In the genomic region with DNA sequence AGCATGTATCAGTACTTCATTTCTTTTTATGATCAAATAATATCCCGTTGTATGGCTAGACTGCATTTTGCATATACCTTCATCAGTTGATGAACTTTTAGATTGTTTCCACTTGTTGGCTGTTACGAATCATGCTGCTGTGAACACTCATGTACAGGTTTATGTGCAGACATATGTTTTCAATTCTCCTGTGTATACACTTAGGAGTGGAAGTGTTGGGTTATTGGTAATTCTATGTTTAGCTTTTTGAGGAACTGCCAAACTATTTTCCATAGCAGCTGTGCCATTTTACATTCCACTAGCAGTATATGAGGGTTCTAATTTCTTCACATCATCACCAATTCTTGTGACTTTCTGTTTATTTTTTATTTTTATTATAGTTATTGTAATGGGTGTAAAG, we compare ENCODE assay signal across 15 cellular contexts. TPM values are rescaled to one million over a fixed set of nuclear protein-coding genes. Genes with fewer than 3 reads are reported as not detected.
A peak's percentile ranks its signal among the peaks of the same experiment; 100 is the strongest.
DNase-seq lines count a peak whose midpoint lies in the region; ATAC-seq and TF ChIP-seq lines count a peak whose summit lies in the region.
"Had no signal": no experiment of that assay in that cellular context is flagged by ENCODE, and none has a peak within 500 bp of the region (broad histone marks: within the 10 kb centered on the region; RNA-seq: fewer than 3 reads in every experiment).

No MANE protein-coding gene starts in this region.

- DNase-seq in cardiac muscle cell (ENCODE audit: low read depth in 1 of 2, low spot score in 1 of 2), result no peak
- no peak for DNase-seq in cardiac septum (ENCODE audit: low spot score)
- DNase-seq in EH (ENCODE audit: low read depth), result peak; percentile 54
- peak; percentile 74 for DNase-seq in IMR-90
- DNase-seq in foreskin fibroblast, result peak; percentile 33 to 63
- DNase-seq in NCI-H1436 treated with DMSO at 0.1 percent for 48 hours (lab: John Stamatoyannopoulos, UW), result no peak
- no peak for DNase-seq in NCI-H2081 treated with DMSO at 0.1 percent for 48 hours (lab: John Stamatoyannopoulos, UW)
- DNase-seq: BE2C; CD4-positive, alpha-beta memory T cell; DMS153; DMS79 treated with DMSO at 0.1 percent for 48 hours; GDM1 had no signal

- no peak overlapping the region for H2BK120ac ChIP-seq in IMR-90 (ENCODE audit: low read depth, low read length)

- no peak overlapping the region for H2BK20ac ChIP-seq in IMR-90 (ENCODE audit: low read depth, low read length)

- dilution Hi-C loops in IMR-90 (cut with HindIII; ENCODE audit: low sequenced_read_pairs, unreplicated experiment), result no loop called here

- no peak for TF ChIP-seq POLR2A in IMR-90 (IDR thresholded peaks at IDR 0.05; ENCODE audit: low read depth, low read length)

- no peaks in the 10 kb centered on the region for H3K27me3 ChIP-seq in cardiac muscle cell
- H3K27me3 ChIP-seq in IMR-90 (ENCODE audit: control insufficient read depth, insufficient read depth, low read length), result no peaks in the 10 kb centered on the region
- H3K27me3 ChIP-seq: BE2C had no signal

- POLR2A ChIA-PET in IMR-90 (lab: Charles Lee; ENCODE audit: unreplicated experiment), result no interaction called here

- peaks cover 11% of the 10 kb centered on the region for H3K9me1 ChIP-seq in IMR-90 (ENCODE audit: insufficient read depth, low read length)

- H2AK9ac ChIP-seq in IMR-90 (replicated peaks; ENCODE audit: low read depth, low read length, poor library complexity), result no peak overlapping the region

- no peak overlapping the region for H2AFZ ChIP-seq in IMR-90 (replicated peaks; ENCODE audit: low read length, poor library complexity)

- H2AK5ac ChIP-seq in IMR-90 (ENCODE audit: low read depth, low read length), result no peak overlapping the region

- intact Hi-C loops in cardiac septum (cut with DNase I), result loop anchor here (5.0 to 10.0 kb wide), 3 partner anchors 97 to 203 kb away; no protein-coding TSS in a partner anchor
- intact Hi-C loops in IMR-90 (cut with micrococcal nuclease), result loop anchor here (5.0 kb wide), 1 partner anchor 183 kb away; the partner anchor contains the start of gene LBH

- TF ChIP-seq RAD21 in IMR-90 (IDR thresholded peaks at IDR 0.05; ENCODE audit: low read length), result no peak

- BruUV-seq in IMR-90 (replicated peaks; lab: Mats Ljungman, UMichigan), result no TSS peak

- H3K9ac ChIP-seq in IMR-90 (ENCODE audit: low read depth, low read length), result no peak overlapping the region

- in situ Hi-C loops in IMR-90 (cut with MboI; ENCODE audit: low sequenced_read_pairs), result no loop called here

- no peak overlapping the region for H3K4ac ChIP-seq in IMR-90 (ENCODE audit: low read depth, low read length)

- H3K56ac ChIP-seq in IMR-90 (ENCODE audit: extremely low read depth, insufficient read depth, low read length), result no peak overlapping the region

- ATAC-seq in IMR-90 (ENCODE audit: low read depth), result no peak
- ATAC-seq: HCT116 had no signal

- H2BK5ac ChIP-seq in IMR-90 (ENCODE audit: low read depth, low read length, poor library complexity, severe bottlenecking), result no peak overlapping the region

- no peak overlapping the region for H4K91ac ChIP-seq in IMR-90 (ENCODE audit: insufficient read depth, low read depth, low read length)

- H3K18ac ChIP-seq in IMR-90 (ENCODE audit: low read depth, low read length), result no peak overlapping the region

- CTCF ChIA-PET in IMR-90 (lab: Yijun Ruan, JAX), result interaction anchor here (0.6 kb wide), 1 partner anchor 232 kb away, joined by 3 read pairs; no protein-coding TSS in a partner anchor

- no peak overlapping the region for H3K14ac ChIP-seq in IMR-90 (replicated peaks; ENCODE audit: low read depth, low read length)

- H3K4me3 ChIP-seq in cardiac muscle cell, result no peak overlapping the region
- H3K4me3 ChIP-seq in IMR-90 (ENCODE audit: insufficient read depth, low read depth, low read length), result no peak overlapping the region
- no peak overlapping the region for H3K4me3 ChIP-seq in foreskin fibroblast (ENCODE audit: low read depth in 1 of 2, low read length in 2 of 2)

- peaks cover 0 to 9% of the 10 kb centered on the region in 2 experiments; a peak in 3 of 4 replicates for H3K79me1 ChIP-seq in IMR-90 (ENCODE audit: low read depth in 1 of 2, low read length in 2 of 2)

- WGBS in IMR-90 (ENCODE audit: extremely low coverage in 2 of 2, insufficient read length in 1 of 2), 2 experiments, result no CpG with 5 or more reads among the region's 2 CpGs

- no peak overlapping the region for H4K8ac ChIP-seq in IMR-90 (ENCODE audit: low read depth in 2 of 2, low read length in 2 of 2)

- peak overlapping the region; percentile 89 for H3K27ac ChIP-seq in cardiac muscle cell
- no peak overlapping the region for H3K27ac ChIP-seq in IMR-90 (ENCODE audit: insufficient read depth, low read length)
- H3K27ac ChIP-seq: C4-2B, HL-60 had no signal

- H3K4me1 ChIP-seq in cardiac muscle cell (ENCODE audit: low read depth), result peaks cover 29% of the 10 kb centered on the region
- H3K4me1 ChIP-seq in IMR-90 (ENCODE audit: control insufficient read depth, insufficient read depth, low read length), result peaks cover 26% of the 10 kb centered on the region

- H3K4me2 ChIP-seq in IMR-90 (ENCODE audit: low read depth, low read length), result no peak overlapping the region

- no peak overlapping the region for H3K23ac ChIP-seq in IMR-90 (ENCODE audit: low read depth, low read length)

- no peaks in the 10 kb centered on the region for H4K20me1 ChIP-seq in IMR-90 (ENCODE audit: insufficient read depth, low read length)

- H3K9me3 ChIP-seq in cardiac muscle cell (ENCODE audit: low read depth) (no peaks in the 10 kb centered on the region), IMR-90 (ENCODE audit: control insufficient read depth, insufficient read depth, low read length) (no peaks in the 10 kb centered on the region)
- H3K9me3 ChIP-seq: BE2C had no signal

- H3K36me3 ChIP-seq in cardiac muscle cell, result no peaks in the 10 kb centered on the region
- no peaks in the 10 kb centered on the region for H3K36me3 ChIP-seq in IMR-90 (ENCODE audit: control insufficient read depth, insufficient read depth, low read length)
- H3K36me3 ChIP-seq: BE2C had no signal

- peak overlapping the region; percentile 26; the same call in 1 of the 3 replicates for H2BK15ac ChIP-seq in IMR-90 (ENCODE audit: low read depth, low read length)

- TF ChIP-seq CTCF in cardiac muscle cell (IDR thresholded peaks at IDR 0.05; ENCODE audit: low read depth, low read length) (no peak), IMR-90 (conservative IDR thresholded peaks at IDR 0.05; ENCODE audit: low read depth, low read length) (no peak), foreskin fibroblast (IDR thresholded peaks at IDR 0.05; ENCODE audit: low read depth, low read length) (no peak)

- no peak overlapping the region for H4K5ac ChIP-seq in IMR-90 (ENCODE audit: low read depth, low read length)

TF ChIP-seq in IMR-90, 13 proteins besides CTCF, POLR2A, EP300 and RAD21:
- no peak for TF ChIP-seq SMC3 (IDR thresholded peaks at IDR 0.05; ENCODE audit: low read depth, low read length)
- no peak for TF ChIP-seq MAFK (IDR thresholded peaks at IDR 0.05; ENCODE audit: low read depth, low read length)
- TF ChIP-seq BHLHE40 (IDR thresholded peaks at IDR 0.05; ENCODE audit: low read depth, low read length), result no peak
- no peak for TF ChIP-seq MAZ (IDR thresholded peaks at IDR 0.05; ENCODE audit: borderline replicate concordance, low read depth, low read length)
- TF ChIP-seq CEBPB (IDR thresholded peaks at IDR 0.05; ENCODE audit: low read depth, low read length), result no peak
- TF ChIP-seq, protein P1, sequence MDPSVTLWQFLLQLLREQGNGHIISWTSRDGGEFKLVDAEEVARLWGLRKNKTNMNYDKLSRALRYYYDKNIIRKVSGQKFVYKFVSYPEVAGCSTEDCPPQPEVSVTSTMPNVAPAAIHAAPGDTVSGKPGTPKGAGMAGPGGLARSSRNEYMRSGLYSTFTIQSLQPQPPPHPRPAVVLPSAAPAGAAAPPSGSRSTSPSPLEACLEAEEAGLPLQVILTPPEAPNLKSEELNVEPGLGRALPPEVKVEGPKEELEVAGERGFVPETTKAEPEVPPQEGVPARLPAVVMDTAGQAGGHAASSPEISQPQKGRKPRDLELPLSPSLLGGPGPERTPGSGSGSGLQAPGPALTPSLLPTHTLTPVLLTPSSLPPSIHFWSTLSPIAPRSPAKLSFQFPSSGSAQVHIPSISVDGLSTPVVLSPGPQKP (IDR thresholded peaks at IDR 0.05; ENCODE audit: borderline replicate concordance, low read depth, low read length), result no peak
- no peak for TF ChIP-seq FOS (IDR thresholded peaks at IDR 0.05; ENCODE audit: low read depth, low read length)
- no peak for TF ChIP-seq RCOR1 (IDR thresholded peaks at IDR 0.05; ENCODE audit: insufficient replicate concordance, low read length)
- TF ChIP-seq NFE2L2 (IDR thresholded peaks at IDR 0.05; ENCODE audit: low read depth, low read length), result no peak
- no peak for TF ChIP-seq MXI1 (IDR thresholded peaks at IDR 0.05; ENCODE audit: borderline replicate concordance, low read depth, low read length)
- TF ChIP-seq USF2 (IDR thresholded peaks at IDR 0.05; ENCODE audit: low read depth, low read length), result no peak
- TF ChIP-seq RFX5 (IDR thresholded peaks at IDR 0.05; ENCODE audit: low read depth, low read length), result no peak
- no peak for TF ChIP-seq CHD1 (IDR thresholded peaks at IDR 0.05; ENCODE audit: low read depth, low read length)

RNA-seq across cellular contexts. Expression of gene LCLAT1, which starts 32.1 kb away (rescaled TPM):
- total RNA-seq in cardiac muscle cell (19.6 and 22.6 TPM in 2 replicates), cardiac septum (39.9 TPM), IMR-90 (2012; rRNA removed) (11.5 and 18.3 TPM in 2 replicates)
- polyA plus RNA-seq in cardiac muscle cell (24.7 and 25.5 TPM in 2 replicates), IMR-90 (2012; rRNA removed) (6.9 and 7.5 TPM in 2 replicates)
- polyA plus RNA-seq in IMR-90 (2012; cell fraction: cytosol; rRNA removed), result 2.3 and 4.8 TPM in 2 replicates
- 1.3 and 5.4 TPM in 2 replicates for polyA plus RNA-seq in IMR-90 (2012; cell fraction: nucleus; rRNA removed; ENCODE audit: low replicate concordance)

Comparison
In these comparisons a context has a peak if more than half of its experiments do, and no peak if none do; other contexts are left out.
1. DNase-seq: peak in EH (single experiment), IMR-90 (single experiment) and foreskin fibroblast (2 of 2); none in cardiac muscle cell (0 of 2), cardiac septum (single experiment), NCI-H1436 treated with DMSO at 0.1 percent for 48 hours (single experiment) and NCI-H2081 treated with DMSO at 0.1 percent for 48 hours (single experiment).